Comparison of ENCODE assay signal across 1 cellular context in the genomic region with DNA sequence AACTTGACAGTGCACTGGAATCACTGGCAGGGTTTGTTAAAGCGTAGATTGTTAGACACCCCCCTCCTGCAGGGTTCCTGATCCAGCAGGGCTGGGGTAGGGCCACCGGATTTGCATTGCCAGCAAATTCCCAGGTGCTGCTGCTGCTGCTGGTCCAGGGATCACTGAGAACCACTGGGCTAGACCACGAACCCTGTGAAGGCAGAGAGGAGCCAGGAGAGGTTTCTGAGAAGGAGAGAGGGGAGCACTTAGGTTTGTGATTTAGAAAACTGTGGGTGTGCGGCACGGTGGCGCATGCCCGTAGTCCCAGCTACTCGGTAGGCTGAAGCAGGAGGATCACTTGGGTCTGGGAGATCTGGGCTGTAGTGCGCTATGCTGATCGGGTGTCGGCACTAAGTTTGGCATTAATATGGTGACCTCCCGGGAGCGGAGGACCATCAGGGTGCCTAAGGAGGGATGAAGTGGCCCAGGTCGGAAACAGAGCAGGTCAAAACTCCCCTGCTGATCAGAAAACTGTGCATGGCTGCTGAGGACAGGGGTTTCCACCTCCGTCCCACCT.
TF ChIP-seq lines count a peak whose summit lies in the region.

No MANE protein-coding gene starts in this region.

TF ChIP-seq in GM23338, 12 proteins besides CTCF, POLR2A, EP300 and RAD21 (continued from another document):
- TF ChIP-seq ZNF462 (CRISPR knock-in tag; IDR thresholded peaks at IDR 0.05) (no peak), JUNB (IDR thresholded peaks at IDR 0.05; ENCODE audit: unreplicated experiment) (no peak), NANOG (IDR thresholded peaks at IDR 0.05; ENCODE audit: borderline replicate concordance) (no peak), ZNF114 (CRISPR knock-in tag; IDR thresholded peaks at IDR 0.05) (no peak), STAT1 (IDR thresholded peaks at IDR 0.05; ENCODE audit: unreplicated experiment) (no peak), CREB1 (CRISPR knock-in tag; IDR thresholded peaks at IDR 0.05; ENCODE audit: low read depth) (no peak), EZH2 (IDR thresholded peaks at IDR 0.05; ENCODE audit: low read depth, unreplicated experiment) (no peak), REST (IDR thresholded peaks at IDR 0.05; ENCODE audit: unreplicated experiment) (no peak)
- TF ChIP-seq, protein P1, sequence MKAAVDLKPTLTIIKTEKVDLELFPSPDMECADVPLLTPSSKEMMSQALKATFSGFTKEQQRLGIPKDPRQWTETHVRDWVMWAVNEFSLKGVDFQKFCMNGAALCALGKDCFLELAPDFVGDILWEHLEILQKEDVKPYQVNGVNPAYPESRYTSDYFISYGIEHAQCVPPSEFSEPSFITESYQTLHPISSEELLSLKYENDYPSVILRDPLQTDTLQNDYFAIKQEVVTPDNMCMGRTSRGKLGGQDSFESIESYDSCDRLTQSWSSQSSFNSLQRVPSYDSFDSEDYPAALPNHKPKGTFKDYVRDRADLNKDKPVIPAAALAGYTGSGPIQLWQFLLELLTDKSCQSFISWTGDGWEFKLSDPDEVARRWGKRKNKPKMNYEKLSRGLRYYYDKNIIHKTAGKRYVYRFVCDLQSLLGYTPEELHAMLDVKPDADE (IDR thresholded peaks at IDR 0.05): no peak
